Comparison of ENCODE assay signal across 8 cellular contexts in genomic region chr1:86706018-86706417, GRCh38. TPM values are rescaled to one million over a fixed set of nuclear protein-coding genes. Genes with fewer than 3 reads are reported as not detected.
DNase-seq lines count a peak whose midpoint lies in the region; ATAC-seq and TF ChIP-seq lines count a peak whose summit lies in the region.

No MANE protein-coding gene starts in this region.

- H3K27me3 ChIP-seq in A673 (replicated peaks; ENCODE audit: insufficient read depth, low read depth, low read length, poor library complexity) (no peaks in the 10 kb centered on the region), HUES48 (ENCODE audit: control insufficient read depth, insufficient read depth, low read length) (peaks cover 8% of the 10 kb centered on the region), mucosa of rectum (ENCODE audit: control insufficient read depth in 2 of 2, insufficient read depth in 2 of 2, low read length in 2 of 2) (no peaks in the 10 kb centered on the region)

- intact Hi-C loops in A673 (cut with micrococcal nuclease; ENCODE audit: unreplicated experiment) = loop anchor here (10.0 kb wide), 1 partner anchor 321 kb away; no protein-coding TSS in a partner anchor
- intact Hi-C loops in left colon (cut with DNase I, micrococcal nuclease) = no loop called here

- H3K4me3 ChIP-seq in A673 (ENCODE audit: low read depth, low read length, poor library complexity, severe bottlenecking) = peak overlapping the region; percentile 98
- H3K4me3 ChIP-seq in HUES48 (ENCODE audit: low read depth, low read length) = peak overlapping the region; percentile 81
- H3K4me3 ChIP-seq in mucosa of rectum (ENCODE audit: low read length in 2 of 2) = peak overlapping the region; percentile 90 to 94

- POLR2A ChIA-PET in A673 (lab: Charles Lee; ENCODE audit: low non-redundant PET) = no interaction called here

- no peaks in the 10 kb centered on the region for H3K9me3 ChIP-seq in A673 (ENCODE audit: low read depth, low read length, poor library complexity, severe bottlenecking)
- H3K9me3 ChIP-seq in HUES48 (ENCODE audit: control insufficient read depth, insufficient read depth, low read length) = no peaks in the 10 kb centered on the region
- no peaks in the 10 kb centered on the region for H3K9me3 ChIP-seq in mucosa of rectum (ENCODE audit: control insufficient read depth in 2 of 2, low read length in 2 of 2)

- CTCF ChIA-PET in A673 (lab: Charles Lee) = interaction anchor here (1.2 kb wide), 1 partner anchor 36 kb away, joined by 3 read pairs; no protein-coding TSS in a partner anchor

- in situ Hi-C loops in T47D (cut with HindIII; ENCODE audit: low pct_unique_long_range_greater_than_20kb, low sequenced_read_pairs) = no loop called here

- H3K27ac ChIP-seq in A673 (ENCODE audit: low read depth, low read length, poor library complexity, severe bottlenecking) = no peak overlapping the region
- peak overlapping the region; percentile 94 for H3K27ac ChIP-seq in HUES48 (ENCODE audit: low read depth, low read length)
- H3K27ac ChIP-seq in mucosa of rectum (ENCODE audit: low read depth in 2 of 2, low read length in 2 of 2) = peak overlapping the region; percentile 97 to 99

- TF ChIP-seq CTCF in A673 (conservative IDR thresholded peaks at IDR 0.05; ENCODE audit: low read depth, low read length) = no peak

- DNase-seq in A673 (ENCODE audit: low spot score) (no peak), T47D (ENCODE audit: low read depth in 1 of 2, low spot score in 1 of 2) (peak; percentile 2 to 16), superior temporal gyrus (ENCODE audit: extremely low spot score) (no peak), left lobe of liver (ENCODE audit: low spot score) (no peak), left colon (no peak)
- DNase-seq in stimulated activated CD4-positive, alpha-beta T cell treated with anti-CD3 and anti-CD28 coated beads, Interleukin-15, amount 100 ng/mL, for 24 hours = no peak

- H3K4me1 ChIP-seq in A673 (ENCODE audit: insufficient read depth, low read length, poor library complexity, severe bottlenecking) (peaks cover 14% of the 10 kb centered on the region), HUES48 (ENCODE audit: control insufficient read depth, insufficient read depth, low read length) (peaks cover 17% of the 10 kb centered on the region), mucosa of rectum (ENCODE audit: control insufficient read depth in 2 of 2, insufficient read depth in 2 of 2, low read length in 2 of 2) (peaks cover 14 to 21% of the 10 kb centered on the region in 2 donors)

- no peaks in the 10 kb centered on the region for H3K36me3 ChIP-seq in A673 (ENCODE audit: insufficient read depth, low read length, poor library complexity, severe bottlenecking)
- H3K36me3 ChIP-seq in HUES48 (ENCODE audit: control insufficient read depth, insufficient read depth, low read length) = no peaks in the 10 kb centered on the region
- H3K36me3 ChIP-seq in mucosa of rectum (ENCODE audit: control insufficient read depth in 2 of 2, insufficient read depth in 2 of 2, low read length in 2 of 2) = no peaks in the 10 kb centered on the region

- ATAC-seq in left lobe of liver = no peak
- no peak for ATAC-seq in left colon

- H3K9ac ChIP-seq in HUES48 (ENCODE audit: low read depth, low read length) (no peak overlapping the region), mucosa of rectum (ENCODE audit: low read depth in 1 of 2, low read length in 2 of 2) (peak overlapping the region; percentile 82 to 93)

- no TSS peak for BruUV-seq in A673 (replicated peaks; lab: Mats Ljungman, UMichigan)

RNA-seq across cellular contexts. Expression of gene SH3GLB1, which starts 1.6 kb away (rescaled TPM):
- 43.4 and 45.9 TPM in 2 replicates for total RNA-seq in A673 (2021)
- 23.2 TPM for total RNA-seq in left lobe of liver
- total RNA-seq in left colon = 100 to 1,000 TPM; 118 to 122 TPM

Comparison
In these comparisons a context has a peak if more than half of its experiments do, and no peak if none do; other contexts are left out.
1. DNase-seq: peak in T47D (2 of 2); none in A673 (single experiment), superior temporal gyrus (single experiment), stimulated activated CD4-positive, alpha-beta T cell treated with anti-CD3 and anti-CD28 coated beads, Interleukin-15, amount 100 ng/mL, for 24 hours (single experiment), left lobe of liver (single experiment) and left colon (0 of 2).
2. Peak in every context shown above with its lines, with median percentiles within 50 percentile points of each other: H3K4me3 ChIP-seq.